8 cellular contexts compared by ENCODE assay signal in genomic region chr2:20223345-20224190, GRCh38. TPM values are rescaled to one million over a fixed set of nuclear protein-coding genes. Genes with fewer than 3 reads are reported as not detected.
DNase-seq lines count a peak whose midpoint lies in the region; ATAC-seq and TF ChIP-seq lines count a peak whose summit lies in the region.

No MANE protein-coding gene starts in this region.

- intact Hi-C loops in activated B cell treated with CpG ODN at 0.5 μM for 24 hours (cut with micrococcal nuclease) (loop anchor here (10.0 kb wide), 2 partner anchors 239 to 431 kb away; partner anchors contain the start of gene HS1BP3), heart left ventricle (cut with DNase I) (loop anchor here in 6 of 10 donors (10.0 kb wide), 2 partner anchors 89 to 119 kb away; no protein-coding TSS in a partner anchor)

- CTCF ChIA-PET in activated B cell treated with CpG ODN at 0.5 μM for 24 hours (lab: Charles Lee): no interaction called here

- DNase-seq in COLO668 (lab: John Stamatoyannopoulos, UW; ENCODE audit: unreplicated experiment) (peak; percentile 73), LNCaP clone FGC (ENCODE audit: low read depth) (no peak), activated B cell treated with CpG ODN at 0.5 μM for 24 hours (peak; percentile 22), heart left ventricle (peak in 3 of 5 donors; percentile 25 to 61 (median 39))

- H3K4me3 Mint-ChIP-seq in activated B cell treated with CpG ODN at 0.5 μM for 24 hours: peak overlapping the region; percentile 53

- TF ChIP-seq CTCF in LNCaP clone FGC (IDR thresholded peaks at IDR 0.05; ENCODE audit: control insufficient read depth, extremely low read depth, insufficient read depth) (no peak), activated B cell treated with CpG ODN at 0.5 μM for 24 hours (IDR thresholded peaks at IDR 0.05) (no peak), heart left ventricle (IDR thresholded peaks at IDR 0.05) (no peak)

- no peak overlapping the region for H3K27ac Mint-ChIP-seq in activated B cell treated with CpG ODN at 0.5 μM for 24 hours

- H3K9me3 ChIP-seq in heart left ventricle: no peaks in the 10 kb centered on the region

- H3K4me1 Mint-ChIP-seq in activated B cell treated with CpG ODN at 0.5 μM for 24 hours: peaks cover 12% of the 10 kb centered on the region

- H3K36me3 ChIP-seq in heart left ventricle: no peaks in the 10 kb centered on the region
- H3K36me3 ChIP-seq in rectal smooth muscle tissue (ENCODE audit: control insufficient read depth, insufficient read depth, low read length): no peaks in the 10 kb centered on the region

- peaks cover 0 to 61% (median 12%) of the 10 kb centered on the region in 9 donors for H3K27me3 ChIP-seq in heart left ventricle
- H3K27me3 ChIP-seq in rectal smooth muscle tissue (ENCODE audit: control insufficient read depth, insufficient read depth, low read length): peaks cover 4% of the 10 kb centered on the region

- POLR2A ChIA-PET in activated B cell treated with CpG ODN at 0.5 μM for 24 hours (lab: Charles Lee): no interaction called here

- no peaks in the 10 kb centered on the region for H3K9me3 Mint-ChIP-seq in activated B cell treated with CpG ODN at 0.5 μM for 24 hours

- no peak for TF ChIP-seq POLR2A in heart left ventricle (IDR thresholded peaks at IDR 0.05)

- peak overlapping the region; percentile 54 for H3K4me3 ChIP-seq in LNCaP clone FGC (ENCODE audit: low read depth, low read length)
- peak overlapping the region; percentile 48 to 68 (median 56) for H3K4me3 ChIP-seq in heart left ventricle
- peak overlapping the region; percentile 78 for H3K4me3 ChIP-seq in rectal smooth muscle tissue (ENCODE audit: low read length)

- no peaks in the 10 kb centered on the region for H3K36me3 Mint-ChIP-seq in activated B cell treated with CpG ODN at 0.5 μM for 24 hours (ENCODE audit: low read depth)

- WGBS in heart left ventricle, 4 donors: 0 to 1% (median 0%) methylated on average over 7 to 71 of the region's 71 CpGs

- peaks cover 0 to 29% (median 9%) of the 10 kb centered on the region in 12 donors for H3K4me1 ChIP-seq in heart left ventricle
- H3K4me1 ChIP-seq in rectal smooth muscle tissue (ENCODE audit: control insufficient read depth, insufficient read depth, low read length): no peaks in the 10 kb centered on the region

- H3K27ac ChIP-seq in heart left ventricle (no peak overlapping the region), rectal smooth muscle tissue (ENCODE audit: low read depth, low read length) (no peak overlapping the region)

- ATAC-seq in GM19438 (IDR thresholded peaks at IDR 0.05; ENCODE audit: low read depth, unreplicated experiment): peak; percentile 19
- ATAC-seq in activated B cell treated with CpG ODN at 0.5 μM for 24 hours (ENCODE audit: low read depth): no peak
- ATAC-seq in heart left ventricle: peak; percentile 27 to 46 (median 38)
- ATAC-seq in HG03045 (IDR thresholded peaks at IDR 0.05; ENCODE audit: unreplicated experiment): no peak
- no peak for ATAC-seq in GM18909 (IDR thresholded peaks at IDR 0.05; ENCODE audit: poor library complexity, unreplicated experiment)

- H3K27me3 Mint-ChIP-seq in activated B cell treated with CpG ODN at 0.5 μM for 24 hours: peaks cover 43% of the 10 kb centered on the region

- H3K9ac ChIP-seq in rectal smooth muscle tissue (ENCODE audit: low read length): peak overlapping the region; percentile 38

RNA-seq across cellular contexts. Expression of gene SDC1, which starts 1.4 kb away (rescaled TPM):
- not detected in 2 replicates for total RNA-seq in activated B cell treated with CpG ODN at 0.5 μM for 24 hours
- total RNA-seq in heart left ventricle: 1 to 10 TPM in 1 of 9 donors, under 1 TPM in 7, not detected in 1; 0.20 to 2.2 (median 0.39) TPM
- under 1 TPM; 0.15 to 0.28 TPM for polyA plus RNA-seq in heart left ventricle

Comparison
In these comparisons a context has a peak if more than half of its experiments do, and no peak if none do; other contexts are left out.
1. ATAC-seq: peak in GM19438 (single experiment) and heart left ventricle (4 of 4); none in activated B cell treated with CpG ODN at 0.5 μM for 24 hours (single experiment), HG03045 (single experiment) and GM18909 (single experiment).
2. Peak in every context shown above with its lines, with median percentiles within 50 percentile points of each other: H3K4me3 ChIP-seq.